ENCODE assay signal across 13 cellular contexts in genomic region chr12:52606581-52607241, GRCh38. TPM values are rescaled to one million over a fixed set of nuclear protein-coding genes. Genes with fewer than 3 reads are reported as not detected.
"Had no signal": no experiment of that assay in that cellular context is flagged by ENCODE, and none has a peak within 500 bp of the region (broad histone marks: within the 10 kb centered on the region; RNA-seq: fewer than 3 reads in every experiment).

No MANE protein-coding gene starts in this region.

- H3K9ac ChIP-seq: parathyroid adenoma had no signal

- FAIRE-seq: endometrium had no signal

- H3K27ac ChIP-seq: dorsolateral prefrontal cortex, parathyroid adenoma, tibial artery had no signal

- DNase-seq: activated CD4-positive, alpha-beta T cell treated with anti-CD3 and anti-CD28 coated beads for 4 hours; activated effector memory CD4-positive, alpha-beta T cell treated with anti-CD3 and anti-CD28 coated beads, Interleukin-2, amount 50 U/mL, for 16 hours; dorsolateral prefrontal cortex; T-helper 17 cell; tibial artery had no signal

- ATAC-seq: left lobe of liver, T-helper 17 cell had no signal

- H2AFZ ChIP-seq: parathyroid adenoma had no signal

- H3K36me3 ChIP-seq: tibial artery had no signal

- H3K4me3 ChIP-seq: dorsolateral prefrontal cortex, tibial artery had no signal

- H3K4me1 ChIP-seq: tibial artery had no signal

- H3K79me2 ChIP-seq: parathyroid adenoma had no signal

- H3K9me3 ChIP-seq: tibial artery had no signal

RNA-seq across cellular contexts. Expression of gene KRT72, which starts 5.4 kb away (rescaled TPM):
- total RNA-seq: left lobe of liver, lung microvascular endothelial cell, subcutaneous adipose tissue had no signal
- polyA plus RNA-seq: esophagus, keratinocyte had no signal

RNA-seq across cellular contexts. Expression of gene KRT73, which starts 11.6 kb away (rescaled TPM):
- total RNA-seq: left lobe of liver, lung microvascular endothelial cell, subcutaneous adipose tissue had no signal
- polyA plus RNA-seq: esophagus had no signal

RNA-seq across cellular contexts. Expression of gene KRT74, which starts 33.1 kb away (rescaled TPM):
- total RNA-seq: dorsolateral prefrontal cortex, left lobe of liver, lung microvascular endothelial cell, subcutaneous adipose tissue, T-helper 17 cell had no signal
- polyA plus RNA-seq: adipose tissue had no signal

RNA-seq across cellular contexts. Expression of gene KRT2, which starts 45.3 kb away (rescaled TPM):
- total RNA-seq: left lobe of liver, lung microvascular endothelial cell, subcutaneous adipose tissue, T-helper 17 cell had no signal
- polyA plus RNA-seq: adipose tissue had no signal

RNA-seq across cellular contexts. Expression of gene KRT71, which starts 53.8 kb away (rescaled TPM):
- total RNA-seq: left lobe of liver, lung microvascular endothelial cell, subcutaneous adipose tissue, T-helper 17 cell had no signal
- polyA plus RNA-seq: adipose tissue, esophagus, keratinocyte had no signal
